19 cellular contexts compared by ENCODE assay signal in the genomic region with DNA sequence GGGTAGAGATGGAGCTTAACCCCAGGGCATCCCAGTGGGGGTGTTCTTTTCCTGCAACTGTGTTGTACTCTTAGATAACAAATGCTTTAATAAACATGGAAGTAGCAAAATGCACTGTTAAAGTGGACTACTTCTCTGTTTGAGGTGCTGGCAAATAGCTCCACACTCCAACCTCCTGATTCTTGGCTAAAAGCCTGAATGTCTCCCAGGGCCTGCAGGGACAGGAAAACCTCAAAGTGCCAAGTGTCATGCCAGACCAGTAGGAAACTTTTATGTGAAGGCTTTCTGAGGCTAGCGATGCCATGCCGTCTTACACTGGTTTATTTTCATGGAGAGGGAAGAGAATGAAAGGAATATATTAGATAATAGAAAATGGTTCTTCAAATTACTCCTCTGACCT. TPM values are rescaled to one million over a fixed set of nuclear protein-coding genes. Genes with fewer than 3 reads are reported as not detected.
A peak's percentile ranks its signal among the peaks of the same experiment; 100 is the strongest.
DNase-seq lines count a peak whose midpoint lies in the region; ATAC-seq and TF ChIP-seq lines count a peak whose summit lies in the region.
"Had no signal": no experiment of that assay in that cellular context is flagged by ENCODE, and none has a peak within 500 bp of the region (broad histone marks: within the 10 kb centered on the region; RNA-seq: fewer than 3 reads in every experiment).

No MANE protein-coding gene starts in this region.

- peaks cover 52% of the 10 kb centered on the region for H3K36me3 Mint-ChIP-seq in progenitor cell of endocrine pancreas (ENCODE audit: insufficient read depth)
- no peaks in the 10 kb centered on the region for H3K36me3 Mint-ChIP-seq in activated CD4-positive, alpha-beta memory T cell treated with anti-CD3 and anti-CD28 coated beads, Interleukin-2, amount 10 ng/mL, durations not matched to agents 7 days and 5 days (ENCODE audit: low read depth)
- H3K36me3 Mint-ChIP-seq: activated naive CD8-positive, alpha-beta T cell; stimulated activated naive B cell treated with anti-CD40 and anti-IgM and Interleukin-4, amounts not matched to agents 10 μg/mL and 1 μg/mL and 100 μg/mL, for 72 hours had no signal

- no peaks in the 10 kb centered on the region for H3K36me3 ChIP-seq in hepatocyte (replicated peaks; ENCODE audit: insufficient read depth, low read depth)

- H3K27me3 Mint-ChIP-seq in progenitor cell of endocrine pancreas = no peaks in the 10 kb centered on the region
- no peaks in the 10 kb centered on the region for H3K27me3 Mint-ChIP-seq in activated CD4-positive, alpha-beta memory T cell treated with anti-CD3 and anti-CD28 coated beads, Interleukin-2, amount 10 ng/mL, durations not matched to agents 7 days and 5 days
- H3K27me3 Mint-ChIP-seq: activated naive CD8-positive, alpha-beta T cell had no signal

- no peak overlapping the region for H3K4me3 ChIP-seq in hepatocyte
- H3K4me3 ChIP-seq: coronary artery, tibial nerve had no signal

- in situ Hi-C loops in G401 (cut with HindIII; ENCODE audit: low sequenced_read_pairs) = no loop called here

- no peak overlapping the region for H3K27ac Mint-ChIP-seq in progenitor cell of endocrine pancreas
- no peak overlapping the region for H3K27ac Mint-ChIP-seq in activated CD4-positive, alpha-beta memory T cell treated with anti-CD3 and anti-CD28 coated beads, Interleukin-2, amount 10 ng/mL, durations not matched to agents 7 days and 5 days
- H3K27ac Mint-ChIP-seq: activated naive CD8-positive, alpha-beta T cell; activated T-helper 1 cell treated with anti-CD3 and anti-CD28 coated beads, Interleukin-12 subunit alpha, Interleukin-12 subunit beta, Interleukin-2, Interleukin-4 antibody, amounts not matched to agents 30 ng/mL and 10 ng/mL and 1 ng/mL, durations not matched to agents 14 hours and 24 hours and 36 hours; stimulated activated naive B cell treated with anti-CD40 and anti-IgM and Interleukin-4, amounts not matched to agents 10 μg/mL and 1 μg/mL and 100 μg/mL, for 72 hours had no signal

- H3K9me2 ChIP-seq in hepatocyte (replicated peaks; ENCODE audit: insufficient read depth) = no peaks in the 10 kb centered on the region

- H3K4me1 ChIP-seq in hepatocyte (ENCODE audit: insufficient read depth) = peaks cover 8% of the 10 kb centered on the region
- H3K4me1 ChIP-seq: tibial nerve had no signal

- H3K4me3 Mint-ChIP-seq in progenitor cell of endocrine pancreas (ENCODE audit: low read depth) = peak overlapping the region; percentile 49
- no peak overlapping the region for H3K4me3 Mint-ChIP-seq in activated CD4-positive, alpha-beta memory T cell treated with anti-CD3 and anti-CD28 coated beads, Interleukin-2, amount 10 ng/mL, durations not matched to agents 7 days and 5 days
- H3K4me3 Mint-ChIP-seq: activated naive CD8-positive, alpha-beta T cell; activated T-helper 1 cell treated with anti-CD3 and anti-CD28 coated beads, Interleukin-12 subunit alpha, Interleukin-12 subunit beta, Interleukin-2, Interleukin-4 antibody, amounts not matched to agents 30 ng/mL and 10 ng/mL and 1 ng/mL, durations not matched to agents 14 hours and 24 hours and 36 hours; stimulated activated naive B cell treated with anti-CD40 and anti-IgM and Interleukin-4, amounts not matched to agents 10 μg/mL and 1 μg/mL and 100 μg/mL, for 72 hours had no signal

- POLR2A ChIA-PET in activated CD4-positive, alpha-beta memory T cell treated with anti-CD3 and anti-CD28 coated beads, Interleukin-2, amount 10 ng/mL, durations not matched to agents 7 days and 5 days (lab: Charles Lee) = no interaction called here

- H3K27me3 ChIP-seq in hepatocyte = no peaks in the 10 kb centered on the region
- H3K27me3 ChIP-seq: tibial nerve had no signal

- no peaks in the 10 kb centered on the region for H4K20me1 ChIP-seq in hepatocyte (ENCODE audit: insufficient read depth, poor library complexity, severe bottlenecking)

- peaks cover 28% of the 10 kb centered on the region for H3K4me1 Mint-ChIP-seq in progenitor cell of endocrine pancreas (ENCODE audit: low read depth)
- no peaks in the 10 kb centered on the region for H3K4me1 Mint-ChIP-seq in activated CD4-positive, alpha-beta memory T cell treated with anti-CD3 and anti-CD28 coated beads, Interleukin-2, amount 10 ng/mL, durations not matched to agents 7 days and 5 days
- H3K4me1 Mint-ChIP-seq: stimulated activated naive B cell treated with anti-CD40 and anti-IgM and Interleukin-4, amounts not matched to agents 10 μg/mL and 1 μg/mL and 100 μg/mL, for 72 hours had no signal

- WGBS in hepatocyte (ENCODE audit: low lambda C conversion rate, missing lambda C conversion rate) = 76% methylated on average over 2 of the region's 2 CpGs

- H3K79me2 ChIP-seq in hepatocyte = peaks cover 19% of the 10 kb centered on the region

- no peak overlapping the region for H3K27ac ChIP-seq in hepatocyte
- H3K27ac ChIP-seq: coronary artery, tibial nerve had no signal

- CTCF ChIA-PET in activated CD4-positive, alpha-beta memory T cell treated with anti-CD3 and anti-CD28 coated beads, Interleukin-2, amount 10 ng/mL, durations not matched to agents 7 days and 5 days (lab: Charles Lee) = no interaction called here

- DNase-seq in G401 (ENCODE audit: low spot score) (peak; percentile 34), NCI-H69 (lab: John Stamatoyannopoulos, UW) (peak; percentile 22), hepatocyte (ENCODE audit: low spot score) (no peak), progenitor cell of endocrine pancreas (ENCODE audit: low spot score, unreplicated experiment) (no peak)
- DNase-seq in activated CD4-positive, alpha-beta memory T cell treated with anti-CD3 and anti-CD28 coated beads, Interleukin-2, amount 10 ng/mL, durations not matched to agents 7 days and 5 days = no peak
- DNase-seq: activated CD4-positive, alpha-beta T cell treated with anti-CD3 and anti-CD28 coated beads for 4 hours; glutamatergic neuron; NCI-H1436; NCI-H2171 treated with DMSO at 0.1 percent for 48 hours; NCI-H526; stimulated activated naive B cell treated with anti-CD40 and anti-IgM and Interleukin-4, amounts not matched to agents 10 μg/mL and 1 μg/mL and 100 μg/mL, for 72 hours; SW 1271 had no signal

- TF ChIP-seq CTCF in hepatocyte (IDR thresholded peaks at IDR 0.05; ENCODE audit: poor library complexity) (no peak), progenitor cell of endocrine pancreas (IDR thresholded peaks at IDR 0.05; ENCODE audit: unreplicated experiment) (no peak)

- peak overlapping the region; percentile 44 for H3K4me2 ChIP-seq in hepatocyte

- H3K9me3 ChIP-seq in hepatocyte (ENCODE audit: low read depth) = no peaks in the 10 kb centered on the region
- H3K9me3 ChIP-seq: tibial nerve had no signal

- ATAC-seq in HG03159 (IDR thresholded peaks at IDR 0.05; ENCODE audit: unreplicated experiment) (no peak), HG03196 (IDR thresholded peaks at IDR 0.05; ENCODE audit: unreplicated experiment) (no peak)
- ATAC-seq: stimulated activated naive B cell treated with anti-CD40 and anti-IgM and Interleukin-4, amounts not matched to agents 10 μg/mL and 1 μg/mL and 100 μg/mL, for 72 hours had no signal

- peaks cover 9% of the 10 kb centered on the region for H3K9me3 Mint-ChIP-seq in progenitor cell of endocrine pancreas (ENCODE audit: low read depth)
- H3K9me3 Mint-ChIP-seq in activated CD4-positive, alpha-beta memory T cell treated with anti-CD3 and anti-CD28 coated beads, Interleukin-2, amount 10 ng/mL, durations not matched to agents 7 days and 5 days = no peaks in the 10 kb centered on the region
- H3K9me3 Mint-ChIP-seq: activated T-helper 1 cell treated with anti-CD3 and anti-CD28 coated beads, Interleukin-12 subunit alpha, Interleukin-12 subunit beta, Interleukin-2, Interleukin-4 antibody, amounts not matched to agents 30 ng/mL and 10 ng/mL and 1 ng/mL, durations not matched to agents 14 hours and 24 hours and 36 hours had no signal

- no peak overlapping the region for H2AFZ ChIP-seq in hepatocyte

RNA-seq across cellular contexts. Expression of a gene that starts 6.8 kb away (rescaled TPM):
- under 0.01 TPM in 1 of 2 replicates, not detected in the other for total RNA-seq in G401 (2014; rRNA removed; shearing (Covaris generic))
- 17.8 and 21.2 TPM in 2 replicates for total RNA-seq in hepatocyte
- 2.2 and 2.3 TPM in 2 replicates for polyA plus RNA-seq in hepatocyte
- total RNA-seq in progenitor cell of endocrine pancreas = 75.3 and 92.8 TPM in 2 replicates
- total RNA-seq in activated CD4-positive, alpha-beta memory T cell treated with anti-CD3 and anti-CD28 coated beads, Interleukin-2, amount 10 ng/mL, durations not matched to agents 7 days and 5 days = not detected
- total RNA-seq: osteoblast had no signal

Comparison
In these comparisons a context has a peak if more than half of its experiments do, and no peak if none do; other contexts are left out.
1. DNase-seq: peak in G401 (single experiment) and NCI-H69 (single experiment); none in hepatocyte (single experiment), progenitor cell of endocrine pancreas (single experiment) and activated CD4-positive, alpha-beta memory T cell treated with anti-CD3 and anti-CD28 coated beads, Interleukin-2, amount 10 ng/mL, durations not matched to agents 7 days and 5 days (single experiment).
2. RNA of a gene that starts 6.8 kb away (total RNA-seq): 75.3 to 92.8 TPM in progenitor cell of endocrine pancreas and 17.8 to 21.2 TPM in hepatocyte; not detected in activated CD4-positive, alpha-beta memory T cell treated with anti-CD3 and anti-CD28 coated beads, Interleukin-2, amount 10 ng/mL, durations not matched to agents 7 days and 5 days and under 0.01 TPM in G401; every median in the first group is over 10 times any median in the second.